25 cellular contexts compared by ENCODE assay signal in genomic region chrX:114077773-114078172, GRCh38.
DNase-seq lines count a peak whose midpoint lies in the region; ATAC-seq, FAIRE-seq and TF ChIP-seq lines count a peak whose summit lies in the region.
"Had no signal": no experiment of that assay in that cellular context is flagged by ENCODE, and none has a peak within 500 bp of the region (broad histone marks: within the 10 kb centered on the region; RNA-seq: fewer than 3 reads in every experiment).

No MANE protein-coding gene starts in this region.

- H4K20me1 ChIP-seq in astrocyte (ENCODE audit: insufficient read depth, low read length): no peaks in the 10 kb centered on the region
- H4K20me1 ChIP-seq: BLaER1 had no signal

- H3K27me3 ChIP-seq in astrocyte (ENCODE audit: insufficient read depth, low read length) (no peaks in the 10 kb centered on the region), foreskin keratinocyte (no peaks in the 10 kb centered on the region)

- no peak overlapping the region for H3K4me3 Mint-ChIP-seq in astrocyte (ENCODE audit: unreplicated experiment)
- H3K4me3 Mint-ChIP-seq in stimulated activated memory B cell treated with anti-CD40 and anti-IgM and Interleukin-4, amounts not matched to agents 10 μg/mL and 1 μg/mL and 100 μg/mL, for 72 hours: no peak overlapping the region
- no peak overlapping the region for H3K4me3 Mint-ChIP-seq in activated CD4-positive, alpha-beta T cell treated with anti-CD3 and anti-CD28 coated beads, Interleukin-2, amount 10 ng/mL, durations not matched to agents 7 days and 5 days
- H3K4me3 Mint-ChIP-seq: CD14-positive monocyte; CD4-positive, alpha-beta memory T cell; CD4-positive, CD25-positive, alpha-beta regulatory T cell; CD8-positive, alpha-beta memory T cell had no signal

- no peaks in the 10 kb centered on the region for H3K79me2 ChIP-seq in astrocyte (ENCODE audit: insufficient read depth, low read length)

- H2AFZ ChIP-seq in astrocyte (ENCODE audit: low read depth, low read length): no peak overlapping the region

- H3K9me3 Mint-ChIP-seq in astrocyte (ENCODE audit: unreplicated experiment): no peaks in the 10 kb centered on the region
- H3K9me3 Mint-ChIP-seq in stimulated activated memory B cell treated with anti-CD40 and anti-IgM and Interleukin-4, amounts not matched to agents 10 μg/mL and 1 μg/mL and 100 μg/mL, for 72 hours: no peaks in the 10 kb centered on the region
- no peaks in the 10 kb centered on the region for H3K9me3 Mint-ChIP-seq in activated CD4-positive, alpha-beta T cell treated with anti-CD3 and anti-CD28 coated beads, Interleukin-2, amount 10 ng/mL, durations not matched to agents 7 days and 5 days
- H3K9me3 Mint-ChIP-seq: CD14-positive monocyte had no signal

- POLR2A ChIA-PET in activated CD4-positive, alpha-beta T cell treated with anti-CD3 and anti-CD28 coated beads, Interleukin-2, amount 10 ng/mL, durations not matched to agents 7 days and 5 days (lab: Charles Lee): no interaction called here

- H3K9ac ChIP-seq in astrocyte (ENCODE audit: low read length): no peak overlapping the region
- H3K9ac ChIP-seq: BLaER1 had no signal

- H3K27me3 Mint-ChIP-seq in astrocyte (ENCODE audit: low read depth, unreplicated experiment): no peaks in the 10 kb centered on the region
- no peaks in the 10 kb centered on the region for H3K27me3 Mint-ChIP-seq in stimulated activated memory B cell treated with anti-CD40 and anti-IgM and Interleukin-4, amounts not matched to agents 10 μg/mL and 1 μg/mL and 100 μg/mL, for 72 hours
- no peaks in the 10 kb centered on the region for H3K27me3 Mint-ChIP-seq in activated CD4-positive, alpha-beta T cell treated with anti-CD3 and anti-CD28 coated beads, Interleukin-2, amount 10 ng/mL, durations not matched to agents 7 days and 5 days
- H3K27me3 Mint-ChIP-seq: CD4-positive, alpha-beta memory T cell; CD4-positive, CD25-positive, alpha-beta regulatory T cell; CD8-positive, alpha-beta memory T cell had no signal

- no peak overlapping the region for H3K4me3 ChIP-seq in astrocyte (ENCODE audit: insufficient read depth, low read depth, low read length)
- H3K4me3 ChIP-seq: BLaER1, GM12878 had no signal

- H3K36me3 Mint-ChIP-seq in astrocyte (ENCODE audit: low read depth, unreplicated experiment): no peaks in the 10 kb centered on the region
- no peaks in the 10 kb centered on the region for H3K36me3 Mint-ChIP-seq in stimulated activated memory B cell treated with anti-CD40 and anti-IgM and Interleukin-4, amounts not matched to agents 10 μg/mL and 1 μg/mL and 100 μg/mL, for 72 hours
- H3K36me3 Mint-ChIP-seq in activated CD4-positive, alpha-beta T cell treated with anti-CD3 and anti-CD28 coated beads, Interleukin-2, amount 10 ng/mL, durations not matched to agents 7 days and 5 days (ENCODE audit: low read depth): no peaks in the 10 kb centered on the region
- H3K36me3 Mint-ChIP-seq: CD14-positive monocyte; CD4-positive, alpha-beta memory T cell; CD4-positive, CD25-positive, alpha-beta regulatory T cell; CD8-positive, alpha-beta memory T cell had no signal

- no peak overlapping the region for H3K4me2 ChIP-seq in astrocyte (ENCODE audit: low read length)
- H3K4me2 ChIP-seq: BLaER1 had no signal

- no peak for ATAC-seq in stimulated activated memory B cell treated with anti-CD40 and anti-IgM and Interleukin-4, amounts not matched to agents 10 μg/mL and 1 μg/mL and 100 μg/mL, for 72 hours
- no peak for ATAC-seq in foreskin keratinocyte
- ATAC-seq: GM12878 had no signal

- H3K27ac ChIP-seq in astrocyte (ENCODE audit: low read depth, low read length) (no peak overlapping the region), foreskin keratinocyte (no peak overlapping the region)
- H3K27ac ChIP-seq: BLaER1 had no signal

- CTCF ChIA-PET in activated CD4-positive, alpha-beta T cell treated with anti-CD3 and anti-CD28 coated beads, Interleukin-2, amount 10 ng/mL, durations not matched to agents 7 days and 5 days (lab: Charles Lee): no interaction called here

- no peaks in the 10 kb centered on the region for H3K4me1 ChIP-seq in astrocyte (ENCODE audit: insufficient read depth, low read length)
- H3K4me1 ChIP-seq in foreskin keratinocyte: no peaks in the 10 kb centered on the region
- H3K4me1 ChIP-seq: BLaER1 had no signal

- H3K27ac Mint-ChIP-seq in astrocyte (ENCODE audit: unreplicated experiment): no peak overlapping the region
- peak overlapping the region; percentile 32 for H3K27ac Mint-ChIP-seq in stimulated activated memory B cell treated with anti-CD40 and anti-IgM and Interleukin-4, amounts not matched to agents 10 μg/mL and 1 μg/mL and 100 μg/mL, for 72 hours
- no peak overlapping the region for H3K27ac Mint-ChIP-seq in activated CD4-positive, alpha-beta T cell treated with anti-CD3 and anti-CD28 coated beads, Interleukin-2, amount 10 ng/mL, durations not matched to agents 7 days and 5 days
- H3K27ac Mint-ChIP-seq: CD14-positive monocyte; CD4-positive, alpha-beta memory T cell; CD4-positive, CD25-positive, alpha-beta regulatory T cell; CD8-positive, alpha-beta memory T cell had no signal

- TF ChIP-seq CTCF in astrocyte (IDR thresholded peaks at IDR 0.05; ENCODE audit: insufficient read depth, low read depth, low read length): no peak
- TF ChIP-seq CTCF in foreskin keratinocyte (conservative IDR thresholded peaks at IDR 0.05): no peak

- DNase-seq in astrocyte (ENCODE audit: low read depth) (no peak), NOMO-1 treated with dmso at 0.1 percent for 144 hours (lab: John Stamatoyannopoulos, UW; ENCODE audit: unreplicated experiment) (no peak), foreskin keratinocyte (no peak)
- DNase-seq in activated CD4-positive, alpha-beta T cell treated with anti-CD3 and anti-CD28 coated beads, Interleukin-2, amount 10 ng/mL, durations not matched to agents 7 days and 5 days: no peak
- DNase-seq: 8988T; ACHN; C1 segment of cervical spinal cord; CD4-positive, alpha-beta memory T cell; CD4-positive, CD25-positive, alpha-beta regulatory T cell; CD8-positive, alpha-beta memory T cell; COR-L47; DMS 273 treated with DMSO at 0.1 percent for 48 hours; DMS153; DMS53; DMS79; DND-41; EL; GDM1 had no signal

- peak; percentile 29 for FAIRE-seq in astrocyte (lab: Jason Lieb, UNC)
- FAIRE-seq: A204.1, GM12878, GM12892, GM18507 had no signal

- H3K36me3 ChIP-seq in astrocyte (ENCODE audit: insufficient read depth, low read length): no peaks in the 10 kb centered on the region
- H3K36me3 ChIP-seq: BLaER1 had no signal

- no peaks in the 10 kb centered on the region for H3K9me3 ChIP-seq in astrocyte (ENCODE audit: insufficient read depth, low read depth, low read length)
- H3K9me3 ChIP-seq: BLaER1 had no signal

- H3K4me1 Mint-ChIP-seq in astrocyte (ENCODE audit: low read depth, unreplicated experiment): no peaks in the 10 kb centered on the region
- no peaks in the 10 kb centered on the region for H3K4me1 Mint-ChIP-seq in stimulated activated memory B cell treated with anti-CD40 and anti-IgM and Interleukin-4, amounts not matched to agents 10 μg/mL and 1 μg/mL and 100 μg/mL, for 72 hours
- no peaks in the 10 kb centered on the region for H3K4me1 Mint-ChIP-seq in activated CD4-positive, alpha-beta T cell treated with anti-CD3 and anti-CD28 coated beads, Interleukin-2, amount 10 ng/mL, durations not matched to agents 7 days and 5 days
- H3K4me1 Mint-ChIP-seq: CD14-positive monocyte; CD4-positive, alpha-beta memory T cell; CD4-positive, CD25-positive, alpha-beta regulatory T cell; CD8-positive, alpha-beta memory T cell had no signal
